8 cellular contexts compared by ENCODE assay signal in the genomic region with DNA sequence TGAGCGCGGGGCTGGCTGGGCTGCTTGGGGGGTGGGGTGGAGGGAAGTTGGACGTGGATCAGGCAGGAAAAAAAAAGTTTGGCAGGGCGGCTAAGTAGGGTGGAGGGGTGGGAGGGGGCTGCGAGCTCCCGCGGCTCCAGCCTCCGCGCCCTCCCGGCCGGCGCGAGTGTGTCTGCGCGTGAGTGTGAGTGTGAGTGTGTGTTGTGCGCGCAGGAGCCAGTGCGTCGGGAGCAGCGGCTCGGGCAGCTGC. TPM values are rescaled to one million over a fixed set of nuclear protein-coding genes. Genes with fewer than 3 reads are reported as not detected.
DNase-seq lines count a peak whose midpoint lies in the region; ATAC-seq, FAIRE-seq and TF ChIP-seq lines count a peak whose summit lies in the region.

No MANE protein-coding gene starts in this region.

- H3K9me2 ChIP-seq in DOHH2 (replicated peaks; ENCODE audit: control insufficient read depth, low read length), result no peaks in the 10 kb centered on the region

- H3K36me3 ChIP-seq in DOHH2 (ENCODE audit: control insufficient read depth, low read length) (peaks cover 16% of the 10 kb centered on the region), pancreas (no peaks in the 10 kb centered on the region)

- no peaks in the 10 kb centered on the region for H3K27me3 ChIP-seq in DOHH2 (ENCODE audit: control insufficient read depth, low read length)
- no peaks in the 10 kb centered on the region for H3K27me3 ChIP-seq in pancreas

- 0% methylated on average over 21 of the region's 21 CpGs for WGBS in pancreas, 2 donors

- TF ChIP-seq CTCF in DOHH2 (IDR thresholded peaks at IDR 0.05; ENCODE audit: low read depth, low read length, poor library complexity, severe bottlenecking), result no peak
- no peak for TF ChIP-seq CTCF in fibroblast of mammary gland (conservative IDR thresholded peaks at IDR 0.05; ENCODE audit: control insufficient read depth, insufficient read depth, low read depth, low read length)
- TF ChIP-seq CTCF in pancreas (IDR thresholded peaks at IDR 0.05), result no peak

- H3K4me1 ChIP-seq in DOHH2 (ENCODE audit: control insufficient read depth, low read length) (peaks cover 34% of the 10 kb centered on the region), pancreas (peaks cover 18 to 37% (median 19%) of the 10 kb centered on the region in 3 donors)

- peaks cover 4% of the 10 kb centered on the region for H3F3A ChIP-seq in DOHH2 (ENCODE audit: control insufficient read depth, insufficient read depth)

- intact Hi-C loops in pancreas (cut with DNase I), result no loop called here

- ATAC-seq in SK-N-SH treated with all-trans-retinoic acid at 6 μM for 48 hours (peak; percentile 0; the same call in 2 of the 3 replicates), pancreas (peak; percentile 3 to 19 (median 14))

- H3K4me3 ChIP-seq in DOHH2 (ENCODE audit: low read length), result peak overlapping the region; percentile 85
- peak overlapping the region; percentile 81 for H3K4me3 ChIP-seq in fibroblast of mammary gland (ENCODE audit: control insufficient read depth, low read depth, low read length)
- H3K4me3 ChIP-seq in pancreas, result peak overlapping the region; percentile 73 to 79 (median 74)

- H3K27ac ChIP-seq in DOHH2 (ENCODE audit: low read depth, low read length), result peak overlapping the region; percentile 86
- peak overlapping the region; percentile 91 to 98 (median 94) for H3K27ac ChIP-seq in pancreas

- no peak for FAIRE-seq in pancreas (lab: Jason Lieb, UNC)

- H4K20me1 ChIP-seq in DOHH2 (ENCODE audit: control insufficient read depth, insufficient read depth, low read depth, low read length), result peaks cover 16% of the 10 kb centered on the region

- H3K9me3 ChIP-seq in DOHH2 (ENCODE audit: control insufficient read depth, insufficient read depth, low read length) (no peaks in the 10 kb centered on the region), pancreas (no peaks in the 10 kb centered on the region)

- peak overlapping the region; percentile 83 for H3K4me2 ChIP-seq in DOHH2 (ENCODE audit: low read length)

- DNase-seq in fibroblast of mammary gland (ENCODE audit: low read depth), result no peak
- DNase-seq in pancreas, result no peak
- DNase-seq in occipital lobe (lab: John Stamatoyannopoulos, UW), result no peak
- DNase-seq in AML-193 (lab: John Stamatoyannopoulos, UW), result no peak
- no peak for DNase-seq in NOMO-1 (lab: John Stamatoyannopoulos, UW; ENCODE audit: unreplicated experiment in 2 of 2)
- DNase-seq in iPS-NIHi11 (ENCODE audit: low spot score), result no peak

- H3K79me2 ChIP-seq in DOHH2 (ENCODE audit: control insufficient read depth, low read length), result peaks cover 65% of the 10 kb centered on the region

TF ChIP-seq in SK-N-SH treated with all-trans-retinoic acid at 6 μM for 48 hours, 23 proteins besides CTCF, POLR2A, EP300 and RAD21:
- TF ChIP-seq BACH2 (CRISPR knock-in tag; IDR thresholded peaks at IDR 0.05; ENCODE audit: borderline replicate concordance) (no peak), GLIS3 (CRISPR knock-in tag; IDR thresholded peaks at IDR 0.05) (no peak), TOX (CRISPR knock-in tag; IDR thresholded peaks at IDR 0.05; ENCODE audit: borderline replicate concordance) (no peak), ESRRG (CRISPR knock-in tag; IDR thresholded peaks at IDR 0.05) (no peak), ZC3H10 (CRISPR knock-in tag; IDR thresholded peaks at IDR 0.05) (no peak), RARB (CRISPR knock-in tag; IDR thresholded peaks at IDR 0.05) (no peak)
- TF ChIP-seq, protein P1, sequence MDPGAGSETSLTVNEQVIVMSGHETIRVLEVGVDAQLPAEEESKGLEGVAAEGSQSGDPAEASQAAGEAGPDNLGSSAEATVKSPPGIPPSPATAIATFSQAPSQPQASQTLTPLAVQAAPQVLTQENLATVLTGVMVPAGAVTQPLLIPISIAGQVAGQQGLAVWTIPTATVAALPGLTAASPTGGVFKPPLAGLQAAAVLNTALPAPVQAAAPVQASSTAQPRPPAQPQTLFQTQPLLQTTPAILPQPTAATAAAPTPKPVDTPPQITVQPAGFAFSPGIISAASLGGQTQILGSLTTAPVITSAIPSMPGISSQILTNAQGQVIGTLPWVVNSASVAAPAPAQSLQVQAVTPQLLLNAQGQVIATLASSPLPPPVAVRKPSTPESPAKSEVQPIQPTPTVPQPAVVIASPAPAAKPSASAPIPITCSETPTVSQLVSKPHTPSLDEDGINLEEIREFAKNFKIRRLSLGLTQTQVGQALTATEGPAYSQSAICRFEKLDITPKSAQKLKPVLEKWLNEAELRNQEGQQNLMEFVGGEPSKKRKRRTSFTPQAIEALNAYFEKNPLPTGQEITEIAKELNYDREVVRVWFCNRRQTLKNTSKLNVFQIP (CRISPR knock-in tag; IDR thresholded peaks at IDR 0.05; ENCODE audit: borderline replicate concordance, low read depth), result no peak
TF ChIP-seq in SK-N-SH treated with all-trans-retinoic acid at 6 μM for 48 hours: peak in this region for 0.

RNA-seq across cellular contexts. Expression of a gene that starts 2.0 kb away (rescaled TPM):
- total RNA-seq in pancreas (10 to 100 TPM; 55.3 to 91.4 (median 70.3) TPM), occipital lobe (157 TPM)
- 10 to 100 TPM; 21.7 to 55.2 TPM for polyA plus RNA-seq in pancreas
